In the genomic region with DNA sequence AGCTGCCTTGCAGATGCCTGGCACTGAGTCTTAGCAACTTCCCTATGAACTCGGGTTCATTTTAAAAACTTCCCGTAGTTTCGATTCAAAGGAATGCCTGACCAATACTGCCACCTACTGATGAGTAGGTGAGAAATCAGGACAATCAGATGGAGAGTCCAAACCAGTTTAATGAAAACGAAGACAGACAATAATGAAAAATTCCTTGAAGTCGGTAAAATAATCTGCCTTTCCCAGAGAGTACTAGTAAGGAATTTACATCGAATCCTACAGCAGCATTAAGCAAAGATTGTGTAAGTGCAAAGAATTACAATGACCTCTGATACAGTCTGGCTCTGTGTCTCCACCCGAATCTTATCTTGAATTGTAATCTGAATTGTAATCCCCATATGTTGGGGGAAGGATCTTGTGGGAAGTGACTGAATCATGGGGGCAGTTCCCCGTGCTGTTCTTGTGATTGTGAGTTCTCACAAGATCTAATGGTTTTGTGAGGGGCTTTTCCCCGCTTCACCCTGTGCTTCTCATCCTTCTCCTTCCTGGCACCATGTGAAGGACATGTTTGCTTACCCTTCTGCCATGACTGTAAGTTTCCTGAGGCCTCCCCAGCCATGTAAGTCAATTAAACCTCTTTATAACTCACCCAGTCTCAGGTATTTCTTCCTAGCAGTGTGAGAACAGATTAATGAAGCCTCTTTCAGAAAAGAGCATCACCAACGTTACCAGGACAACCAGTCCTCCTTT, we compare ENCODE assay signal across 8 cellular contexts.
DNase-seq lines count a peak whose midpoint lies in the region; ATAC-seq and TF ChIP-seq lines count a peak whose summit lies in the region.

No MANE protein-coding gene starts in this region.

- DNase-seq in ELF-1 (ENCODE audit: low read depth, low spot score) = peak; percentile 18
- no peak for DNase-seq in MM.1S
- DNase-seq in globus pallidus (ENCODE audit: low spot score) = peak; percentile 53
- peak; percentile 66 for DNase-seq in pons (ENCODE audit: low spot score)
- DNase-seq in GM20000 (ENCODE audit: low spot score) = no peak

- TF ChIP-seq CTCF in MM.1S (IDR thresholded peaks at IDR 0.05; ENCODE audit: low read length) (peak; percentile 44), VCaP (conservative IDR thresholded peaks at IDR 0.05) (peak; percentile 79), GM20000 (IDR thresholded peaks at IDR 0.05; ENCODE audit: extremely low read depth, missing control alignments) (no peak)

- ATAC-seq in GM18858 (IDR thresholded peaks at IDR 0.05; ENCODE audit: unreplicated experiment) (no peak), HG02970 (IDR thresholded peaks at IDR 0.05; ENCODE audit: low FRiP score, unreplicated experiment) (no peak)

- no peaks in the 10 kb centered on the region for H3K9me3 ChIP-seq in MM.1S (replicated peaks; ENCODE audit: insufficient read depth, low read length)

- H3K27me3 ChIP-seq in MM.1S (replicated peaks; ENCODE audit: insufficient read depth, low read length) = no peaks in the 10 kb centered on the region

- no peak overlapping the region for H2AFZ ChIP-seq in MM.1S (ENCODE audit: low read length)

- no peak overlapping the region for H3K4me3 ChIP-seq in MM.1S (ENCODE audit: low read length)

- H3K9me2 ChIP-seq in MM.1S (replicated peaks; ENCODE audit: insufficient read depth, low read length) = no peaks in the 10 kb centered on the region

- no peaks in the 10 kb centered on the region for H3K4me1 ChIP-seq in MM.1S (ENCODE audit: low read length)

- no peaks in the 10 kb centered on the region for H4K20me1 ChIP-seq in MM.1S (ENCODE audit: insufficient read depth, low read length)

- peaks cover 4% of the 10 kb centered on the region; the same call in 1 of the 2 replicates for H3K36me3 ChIP-seq in MM.1S (replicated peaks; ENCODE audit: insufficient read depth, low read length)

- no peak overlapping the region for H3K4me2 ChIP-seq in MM.1S (ENCODE audit: low read depth, low read length)

- H3F3A ChIP-seq in MM.1S (ENCODE audit: insufficient read depth, low read length) = no peaks in the 10 kb centered on the region

- H3K9ac ChIP-seq in MM.1S (ENCODE audit: low read length) = no peak overlapping the region

- no peaks in the 10 kb centered on the region for H3K79me2 ChIP-seq in MM.1S (ENCODE audit: low read length)

- H3K27ac ChIP-seq in MM.1S (ENCODE audit: low read length) (no peak overlapping the region), VCaP (no peak overlapping the region)

Comparison
In these comparisons a context has a peak if more than half of its experiments do, and no peak if none do; other contexts are left out.
1. DNase-seq: peak in ELF-1 (single experiment), globus pallidus (single experiment) and pons (single experiment); none in MM.1S (single experiment) and GM20000 (single experiment).